34 cellular contexts compared by ENCODE assay signal in genomic region chr7:134047675-134048074, GRCh38.
"Had no signal": no experiment of that assay in that cellular context is flagged by ENCODE, and none has a peak within 500 bp of the region (broad histone marks: within the 10 kb centered on the region; RNA-seq: fewer than 3 reads in every experiment).

No MANE protein-coding gene starts in this region.

- H3K4me3 Mint-ChIP-seq: activated B cell treated with CpG ODN at 0.5 μM for 24 hours; activated CD4-positive, alpha-beta memory T cell treated with anti-CD3 and anti-CD28 coated beads for 36 hours; activated CD4-positive, alpha-beta T cell treated with anti-CD3 and anti-CD28 coated beads, Interleukin-2, amount 10 ng/mL, durations not matched to agents 24 days and 14 days; activated CD8-positive, alpha-beta T cell treated with anti-CD3 and anti-CD28 coated beads for 36 hours; activated naive CD4-positive, alpha-beta T cell treated with anti-CD3 and anti-CD28 coated beads, Interleukin-2, amount 10 ng/mL, durations not matched to agents 7 days and 5 days; activated naive CD4-positive, alpha-beta T cell treated with anti-CD3 and anti-CD28 coated beads, Interleukin-2, amount 50 U/mL, for 24 hours; activated naive CD8-positive, alpha-beta T cell; activated naive CD8-positive, alpha-beta T cell treated with anti-CD3 and anti-CD28 coated beads, Interleukin-2, amount 10 ng/mL, durations not matched to agents 7 days and 5 days; activated naive CD8-positive, alpha-beta T cell treated with anti-CD3 and anti-CD28 coated beads, Interleukin-2, amount 50 U/mL, for 24 hours; brain; central memory CD8-positive, alpha-beta T cell; T-helper 1 cell treated with Interleukin-12 subunit alpha and Interleukin-12 subunit beta and Interleukin-4 antibody, amounts not matched to agents 30 μg/mL and 1 μg/mL, for 36 hours; T-helper 2 cell treated with Interferon-gamma antibody and Interleukin-4, amounts not matched to agents 5 μg/mL and 100 μg/mL, for 36 hours had no signal

- H3K27me3 Mint-ChIP-seq: activated B cell treated with CpG ODN at 0.5 μM for 24 hours; activated CD4-positive, alpha-beta memory T cell treated with anti-CD3 and anti-CD28 coated beads for 36 hours; activated CD4-positive, alpha-beta T cell treated with anti-CD3 and anti-CD28 coated beads, Interleukin-2, amount 10 ng/mL, durations not matched to agents 24 days and 14 days; activated CD8-positive, alpha-beta T cell treated with anti-CD3 and anti-CD28 coated beads for 36 hours; activated naive CD4-positive, alpha-beta T cell treated with anti-CD3 and anti-CD28 coated beads, Interleukin-2, amount 10 ng/mL, durations not matched to agents 7 days and 5 days; activated naive CD4-positive, alpha-beta T cell treated with anti-CD3 and anti-CD28 coated beads, Interleukin-2, amount 50 U/mL, for 24 hours; activated naive CD8-positive, alpha-beta T cell; activated naive CD8-positive, alpha-beta T cell treated with anti-CD3 and anti-CD28 coated beads, Interleukin-2, amount 10 ng/mL, durations not matched to agents 7 days and 5 days; activated naive CD8-positive, alpha-beta T cell treated with anti-CD3 and anti-CD28 coated beads, Interleukin-2, amount 50 U/mL, for 24 hours; brain; central memory CD8-positive, alpha-beta T cell had no signal

- H3K27ac ChIP-seq: ascending aorta, cardiac muscle cell, VCaP had no signal

- H3K36me3 Mint-ChIP-seq: activated naive CD4-positive, alpha-beta T cell treated with anti-CD3 and anti-CD28 coated beads, Interleukin-2, amount 10 ng/mL, durations not matched to agents 7 days and 5 days; activated naive CD8-positive, alpha-beta T cell treated with anti-CD3 and anti-CD28 coated beads, Interleukin-2, amount 10 ng/mL, durations not matched to agents 7 days and 5 days had no signal

- H3K36me3 ChIP-seq: ascending aorta, cardiac muscle cell had no signal

- H3K4me3 ChIP-seq: ascending aorta, cardiac muscle cell had no signal

- H3K9me3 ChIP-seq: ascending aorta had no signal

- H3K4me1 Mint-ChIP-seq: activated CD4-positive, alpha-beta T cell treated with anti-CD3 and anti-CD28 coated beads, Interleukin-2, amount 10 ng/mL, durations not matched to agents 24 days and 14 days; activated naive CD4-positive, alpha-beta T cell treated with anti-CD3 and anti-CD28 coated beads, Interleukin-2, amount 10 ng/mL, durations not matched to agents 7 days and 5 days; activated naive CD4-positive, alpha-beta T cell treated with anti-CD3 and anti-CD28 coated beads, Interleukin-2, amount 50 U/mL, for 24 hours; activated naive CD8-positive, alpha-beta T cell treated with anti-CD3 and anti-CD28 coated beads, Interleukin-2, amount 10 ng/mL, durations not matched to agents 7 days and 5 days; activated naive CD8-positive, alpha-beta T cell treated with anti-CD3 and anti-CD28 coated beads, Interleukin-2, amount 50 U/mL, for 24 hours; brain had no signal

- H3K9me3 Mint-ChIP-seq: activated B cell treated with CpG ODN at 0.5 μM for 24 hours; activated CD4-positive, alpha-beta T cell treated with anti-CD3 and anti-CD28 coated beads, Interleukin-2, amount 10 ng/mL, durations not matched to agents 24 days and 14 days; activated naive CD4-positive, alpha-beta T cell treated with anti-CD3 and anti-CD28 coated beads, Interleukin-2, amount 10 ng/mL, durations not matched to agents 7 days and 5 days; activated naive CD4-positive, alpha-beta T cell treated with anti-CD3 and anti-CD28 coated beads, Interleukin-2, amount 50 U/mL, for 24 hours; activated T-helper 2 cell treated with anti-CD3 and anti-CD28 coated beads, Interferon-gamma antibody, Interleukin-2, Interleukin-4, amounts not matched to agents 10 μg/mL and 5 μg/mL and 100 μg/mL, durations not matched to agents 14 hours and 24 hours and 36 hours; central memory CD8-positive, alpha-beta T cell; T-helper 1 cell treated with Interleukin-12 subunit alpha and Interleukin-12 subunit beta and Interleukin-4 antibody, amounts not matched to agents 30 μg/mL and 1 μg/mL, for 36 hours had no signal

- H3K27ac Mint-ChIP-seq: activated B cell treated with CpG ODN at 0.5 μM for 24 hours; activated CD4-positive, alpha-beta memory T cell treated with anti-CD3 and anti-CD28 coated beads for 36 hours; activated CD4-positive, alpha-beta T cell treated with anti-CD3 and anti-CD28 coated beads, Interleukin-2, amount 10 ng/mL, durations not matched to agents 24 days and 14 days; activated CD8-positive, alpha-beta T cell treated with anti-CD3 and anti-CD28 coated beads for 36 hours; activated naive CD4-positive, alpha-beta T cell treated with anti-CD3 and anti-CD28 coated beads, Interleukin-2, amount 10 ng/mL, durations not matched to agents 7 days and 5 days; activated naive CD4-positive, alpha-beta T cell treated with anti-CD3 and anti-CD28 coated beads, Interleukin-2, amount 50 U/mL, for 24 hours; activated naive CD8-positive, alpha-beta T cell; activated naive CD8-positive, alpha-beta T cell treated with anti-CD3 and anti-CD28 coated beads, Interleukin-2, amount 10 ng/mL, durations not matched to agents 7 days and 5 days; activated naive CD8-positive, alpha-beta T cell treated with anti-CD3 and anti-CD28 coated beads, Interleukin-2, amount 50 U/mL, for 24 hours; activated T-helper 2 cell treated with anti-CD3 and anti-CD28 coated beads, Interferon-gamma antibody, Interleukin-2, Interleukin-4, amounts not matched to agents 10 μg/mL and 5 μg/mL and 100 μg/mL, durations not matched to agents 14 hours and 24 hours and 36 hours; brain; T-helper 1 cell treated with Interleukin-12 subunit alpha and Interleukin-12 subunit beta and Interleukin-4 antibody, amounts not matched to agents 30 μg/mL and 1 μg/mL, for 36 hours; T-helper 2 cell treated with Interferon-gamma antibody and Interleukin-4, amounts not matched to agents 5 μg/mL and 100 μg/mL, for 36 hours had no signal

- DNase-seq: activated B cell treated with CpG ODN at 0.5 μM for 24 hours; activated CD4-positive, alpha-beta memory T cell treated with anti-CD3 and anti-CD28 coated beads for 36 hours; activated CD4-positive, alpha-beta T cell treated with anti-CD3 and anti-CD28 coated beads for 4 hours; activated CD4-positive, alpha-beta T cell treated with anti-CD3 and anti-CD28 coated beads, Interleukin-2, amount 10 ng/mL, durations not matched to agents 24 days and 14 days; activated CD4-positive, alpha-beta T cell treated with anti-CD3 and anti-CD28 coated beads, Interleukin-2, amount 50 U/mL, for 1 hour; activated CD4-positive, alpha-beta T cell treated with anti-CD3 and anti-CD28 coated beads, Interleukin-2, amount 50 U/mL, for 4 hours; activated CD4-positive, CD25-positive, alpha-beta regulatory T cell treated with anti-CD3 and anti-CD28 coated beads, Interleukin-2, amount 50 U/mL, for 72 hours; activated CD8-positive, alpha-beta memory T cell treated with anti-CD3 and anti-CD28 coated beads, Interleukin-2, amount 50 U/mL, for 4 hours; activated CD8-positive, alpha-beta T cell treated with anti-CD3 and anti-CD28 coated beads for 36 hours; activated effector memory CD4-positive, alpha-beta T cell treated with Interleukin-2 at 50 U/mL for 16 hours; activated gamma-delta T cell; activated naive CD4-positive, alpha-beta T cell treated with anti-CD3 and anti-CD28 coated beads, Interleukin-2, amount 10 ng/mL, durations not matched to agents 7 days and 5 days; activated naive CD4-positive, alpha-beta T cell treated with Interleukin-2 at 50 U/mL for 16 hours; activated naive CD8-positive, alpha-beta T cell treated with anti-CD3 and anti-CD28 coated beads, Interleukin-2, amount 10 ng/mL, durations not matched to agents 7 days and 5 days; activated naive CD8-positive, alpha-beta T cell treated with anti-CD3 and anti-CD28 coated beads, Interleukin-2, amount 50 U/mL, for 24 hours; activated T-cell treated with anti-CD3 and anti-CD28 coated beads for 4 hours; activated T-cell treated with anti-CD3 and anti-CD28 coated beads, Interleukin-2, amount 50 U/mL, for 1 hour; activated T-cell treated with anti-CD3 and anti-CD28 coated beads, Interleukin-2, amount 50 U/mL, for 48 hours; amygdala; anterior cingulate cortex; caudate nucleus; cerebellar nuclear complex; T-helper 2 cell; T-helper 9 cell had no signal

- H3K27me3 ChIP-seq: ascending aorta, cardiac muscle cell had no signal

- H3K4me1 ChIP-seq: ascending aorta had no signal
